In genomic region chr7:67302113-67303039, GRCh38 we compare ENCODE assay signal across 7 cellular contexts.
DNase-seq lines count a peak whose midpoint lies in the region; ATAC-seq lines count a peak whose summit lies in the region.

No MANE protein-coding gene starts in this region.

- peak; percentile 99 to 100 for DNase-seq in NCI-H1930 (lab: John Stamatoyannopoulos, UW)
- peak; percentile 96 for DNase-seq in T-helper 9 cell
- peak; percentile 99 for DNase-seq in astrocyte of the hippocampus (ENCODE audit: low read depth, low spot score)
- DNase-seq in hippocampal formation (lab: John Stamatoyannopoulos, UW), result peak; percentile 97
- DNase-seq in retina, result peak; percentile 100

- ATAC-seq in GM18502 (IDR thresholded peaks at IDR 0.05; ENCODE audit: poor library complexity, unreplicated experiment) (peak; percentile 87), HG02970 (IDR thresholded peaks at IDR 0.05; ENCODE audit: low FRiP score, unreplicated experiment) (peak; percentile 90)

Comparison
In these comparisons a context has a peak if more than half of its experiments do, and no peak if none do; other contexts are left out.
1. Peak in every context shown above with its lines: DNase-seq and ATAC-seq.